Comparison of ENCODE assay signal across 8 cellular contexts in genomic region chr5:151298063-151298462, GRCh38. TPM values are rescaled to one million over a fixed set of nuclear protein-coding genes. Genes with fewer than 3 reads are reported as not detected.
DNase-seq lines count a peak whose midpoint lies in the region; ATAC-seq, FAIRE-seq and TF ChIP-seq lines count a peak whose summit lies in the region.

No MANE protein-coding gene starts in this region.

- H3K79me2 ChIP-seq in HCT116 (ENCODE audit: insufficient read depth, low read length) = no peaks in the 10 kb centered on the region

- peaks cover 4% of the 10 kb centered on the region for H3K27me3 Mint-ChIP-seq in activated CD8-positive, alpha-beta T cell treated with anti-CD3 and anti-CD28 coated beads for 36 hours

- no peaks in the 10 kb centered on the region for H3K36me3 ChIP-seq in HCT116 (ENCODE audit: control insufficient read depth in 1 of 2, insufficient read depth in 2 of 2, low read length in 2 of 2)

- RAD21 ChIA-PET in HCT116 (lab: Charles Lee; ENCODE audit: low non-redundant PET in 1 of 2, low total read pairs in 2 of 2, uncharacterized antibody in 2 of 2, unreplicated experiment in 2 of 2) = no interaction called here

- FAIRE-seq in frontal cortex (lab: Jason Lieb, UNC) = no peak

- peaks cover 0 to 9% of the 10 kb centered on the region in 2 experiments; a peak in 1 of 4 replicates for H3K4me1 ChIP-seq in HCT116 (ENCODE audit: control insufficient read depth in 1 of 2, insufficient read depth in 2 of 2, low read length in 2 of 2)

- no peaks in the 10 kb centered on the region for H3K9me3 ChIP-seq in HCT116 (ENCODE audit: control insufficient read depth in 1 of 2, insufficient read depth in 1 of 2, low read depth in 1 of 2, low read length in 2 of 2)

- H3K36me3 Mint-ChIP-seq in activated CD8-positive, alpha-beta T cell treated with anti-CD3 and anti-CD28 coated beads for 36 hours (ENCODE audit: low read depth) = no peaks in the 10 kb centered on the region

- TF ChIP-seq POLR2A in HCT116 (IDR thresholded peaks at IDR 0.05; ENCODE audit: borderline replicate concordance, extremely low read depth, insufficient read depth, insufficient read length) = no peak

- TF ChIP-seq CTCF in HCT116 (IDR thresholded peaks at IDR 0.05 in 2 of 3, conservative IDR thresholded peaks at IDR 0.05 in 1 of 3; ENCODE audit: borderline replicate concordance in 1 of 3, insufficient read depth in 1 of 3, low read depth in 2 of 3, low read length in 2 of 3) = peak; percentile 26 to 38 (median 33); a peak in 3 of 6 replicates
- no peak for TF ChIP-seq CTCF in activated CD8-positive, alpha-beta T cell treated with anti-CD3 and anti-CD28 coated beads for 36 hours (IDR thresholded peaks at IDR 0.05)

- peak; percentile 47 for TF ChIP-seq RAD21 in HCT116 (IDR thresholded peaks at IDR 0.05; ENCODE audit: low read depth)

- ATAC-seq in HCT116 = peak; percentile 91
- peak; percentile 96 for ATAC-seq in SK-N-SH treated with all-trans-retinoic acid at 6 μM for 48 hours
- ATAC-seq in HG03354 (IDR thresholded peaks at IDR 0.05; ENCODE audit: poor library complexity, severe bottlenecking, unreplicated experiment) = no peak
- ATAC-seq in activated CD8-positive, alpha-beta T cell treated with anti-CD3 and anti-CD28 coated beads for 36 hours = no peak
- no peak for ATAC-seq in GM21515 (IDR thresholded peaks at IDR 0.05; ENCODE audit: unreplicated experiment)

- H3K9me2 ChIP-seq in HCT116 (ENCODE audit: insufficient read depth) = no peaks in the 10 kb centered on the region

- H3K9ac ChIP-seq in HCT116 (ENCODE audit: low read length) = no peak overlapping the region

- no peaks in the 10 kb centered on the region for H3K9me3 Mint-ChIP-seq in activated CD8-positive, alpha-beta T cell treated with anti-CD3 and anti-CD28 coated beads for 36 hours

- no peaks in the 10 kb centered on the region for H3K4me1 Mint-ChIP-seq in activated CD8-positive, alpha-beta T cell treated with anti-CD3 and anti-CD28 coated beads for 36 hours (ENCODE audit: low read depth)

- no peaks in the 10 kb centered on the region for H4K20me1 ChIP-seq in HCT116 (ENCODE audit: insufficient read depth)

- peak overlapping the region; percentile 63 for H2AFZ ChIP-seq in HCT116 (ENCODE audit: low read depth, low read length, poor library complexity, severe bottlenecking)

- H3K27ac Mint-ChIP-seq in activated CD8-positive, alpha-beta T cell treated with anti-CD3 and anti-CD28 coated beads for 36 hours = no peak overlapping the region

- H3K4me3 ChIP-seq in HCT116 (replicated peaks in 1 of 2; ENCODE audit: low read depth in 1 of 2, low read length in 2 of 2) = no peak overlapping the region

- BruUV-seq in HCT116 (replicated peaks; lab: Mats Ljungman, UMichigan) = no TSS peak

- intact Hi-C loops in HCT116 (cut with micrococcal nuclease) = no loop called here
- intact Hi-C loops in activated CD8-positive, alpha-beta T cell treated with anti-CD3 and anti-CD28 coated beads for 36 hours (cut with micrococcal nuclease) = no loop called here

- CTCF ChIA-PET in HCT116 (lab: Charles Lee) = interaction anchor here (0.7 to 1.1 kb wide), 4 partner anchors 10 to 354 kb away, joined by 3 to 7 read pairs (median 4); no protein-coding TSS in a partner anchor
- CTCF ChIA-PET in activated CD8-positive, alpha-beta T cell treated with anti-CD3 and anti-CD28 coated beads for 36 hours (lab: Charles Lee) = interaction anchor here (1.3 kb wide), 1 partner anchor 15 kb away, joined by 3 read pairs; no protein-coding TSS in a partner anchor

- H3K4me2 ChIP-seq in HCT116 (ENCODE audit: low read length) = no peak overlapping the region

- POLR2A ChIA-PET in HCT116 (lab: Charles Lee) = no interaction called here
- POLR2A ChIA-PET in activated CD8-positive, alpha-beta T cell treated with anti-CD3 and anti-CD28 coated beads for 36 hours (lab: Charles Lee) = no interaction called here

- H3K4me3 Mint-ChIP-seq in activated CD8-positive, alpha-beta T cell treated with anti-CD3 and anti-CD28 coated beads for 36 hours = no peak overlapping the region

- H3K27me3 ChIP-seq in HCT116 (ENCODE audit: insufficient read depth, low read length) = no peaks in the 10 kb centered on the region; the same call in none of the 2 replicates

- H3K27ac ChIP-seq in HCT116 (ENCODE audit: low read depth, low read length) = no peak overlapping the region

- peak; percentile 61 for DNase-seq in D341Med (ENCODE audit: low spot score)
- peak; percentile 33 for DNase-seq in HCT116 (ENCODE audit: low read depth, low spot score)
- peak; percentile 45 for DNase-seq in hepatic stellate cell (ENCODE audit: low spot score)
- DNase-seq in activated CD8-positive, alpha-beta T cell treated with anti-CD3 and anti-CD28 coated beads for 36 hours = no peak
- DNase-seq in frontal cortex (ENCODE audit: low spot score in 2 of 2) = no peak

TF ChIP-seq in HCT116, 20 proteins besides CTCF, POLR2A, EP300 and RAD21 (continues in another document):
- TF ChIP-seq JUND (IDR thresholded peaks at IDR 0.05) (no peak), POLR2AphosphoS5 (IDR thresholded peaks at IDR 0.05; ENCODE audit: low read depth, low read length) (no peak), SIN3A (IDR thresholded peaks at IDR 0.05; ENCODE audit: low read depth) (no peak), SRF (IDR thresholded peaks at IDR 0.05; ENCODE audit: low read depth) (no peak), CEBPB (IDR thresholded peaks at IDR 0.05; ENCODE audit: low read depth) (no peak; the same call in 1 of the 2 replicates), TCF7L2 (IDR thresholded peaks at IDR 0.05; ENCODE audit: borderline replicate concordance, extremely low read depth, insufficient read depth, insufficient read length) (no peak), CBX3 (IDR thresholded peaks at IDR 0.05; ENCODE audit: low read depth) (no peak), ZNF274 (IDR thresholded peaks at IDR 0.05; ENCODE audit: low read depth, low read length) (no peak), SP1 (IDR thresholded peaks at IDR 0.05; ENCODE audit: low read depth) (no peak), YY1 (IDR thresholded peaks at IDR 0.05; ENCODE audit: extremely low read depth, insufficient replicate concordance, low read depth, low read length) (no peak), ZFX (IDR thresholded peaks at IDR 0.05) (no peak), ELF1 (IDR thresholded peaks at IDR 0.05; ENCODE audit: borderline replicate concordance, low read depth) (no peak), EGR1 (IDR thresholded peaks at IDR 0.05; ENCODE audit: low read depth) (no peak)
- TF ChIP-seq, protein P1, sequence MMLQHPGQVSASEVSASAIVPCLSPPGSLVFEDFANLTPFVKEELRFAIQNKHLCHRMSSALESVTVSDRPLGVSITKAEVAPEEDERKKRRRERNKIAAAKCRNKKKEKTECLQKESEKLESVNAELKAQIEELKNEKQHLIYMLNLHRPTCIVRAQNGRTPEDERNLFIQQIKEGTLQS (IDR thresholded peaks at IDR 0.05) = no peak

TF ChIP-seq in SK-N-SH treated with all-trans-retinoic acid at 6 μM for 48 hours, 23 proteins besides CTCF, POLR2A, EP300 and RAD21:
- no peak for TF ChIP-seq ZFP3 (CRISPR knock-in tag; IDR thresholded peaks at IDR 0.05)
- no peak for TF ChIP-seq ARNTL (CRISPR knock-in tag; IDR thresholded peaks at IDR 0.05; ENCODE audit: borderline replicate concordance, low read depth)
- no peak for TF ChIP-seq ZNF8 (CRISPR knock-in tag; IDR thresholded peaks at IDR 0.05)
- TF ChIP-seq CSDC2 (CRISPR knock-in tag; IDR thresholded peaks at IDR 0.05) = no peak
- TF ChIP-seq OSR1 (CRISPR knock-in tag; IDR thresholded peaks at IDR 0.05) = no peak
- no peak for TF ChIP-seq TCF4 (CRISPR knock-in tag; IDR thresholded peaks at IDR 0.05; ENCODE audit: borderline replicate concordance)
- no peak for TF ChIP-seq TOX (CRISPR knock-in tag; IDR thresholded peaks at IDR 0.05; ENCODE audit: borderline replicate concordance)
- no peak for TF ChIP-seq SNAI2 (CRISPR knock-in tag; IDR thresholded peaks at IDR 0.05)
- no peak for TF ChIP-seq ZFP30 (CRISPR knock-in tag; IDR thresholded peaks at IDR 0.05)
- no peak for TF ChIP-seq TSHZ2 (CRISPR knock-in tag; IDR thresholded peaks at IDR 0.05)
- no peak for TF ChIP-seq GLIS3 (CRISPR knock-in tag; IDR thresholded peaks at IDR 0.05)
- no peak for TF ChIP-seq ZC3H10 (CRISPR knock-in tag; IDR thresholded peaks at IDR 0.05)

RNA-seq across cellular contexts. Expression of gene SLC36A3, which starts 5.5 kb away (rescaled TPM):
- total RNA-seq in HCT116 (2021; ENCODE audit: unreplicated experiment) = not detected
- polyA plus RNA-seq in HCT116 (2012) = not detected in 2 replicates
- not detected for total RNA-seq in activated CD8-positive, alpha-beta T cell treated with anti-CD3 and anti-CD28 coated beads for 36 hours
- total RNA-seq in frontal cortex = not detected

RNA-seq across cellular contexts. Expression of gene GM2A, which starts 45.1 kb away (rescaled TPM):
- total RNA-seq in HCT116 (2021; ENCODE audit: unreplicated experiment) = 25.0 TPM
- 17.1 and 22.4 TPM in 2 replicates for polyA plus RNA-seq in HCT116 (2012)
- 10 to 100 TPM; 13.3 to 13.7 TPM for total RNA-seq in activated CD8-positive, alpha-beta T cell treated with anti-CD3 and anti-CD28 coated beads for 36 hours
- 7.3 TPM for total RNA-seq in frontal cortex

RNA-seq across cellular contexts. Expression of gene SLC36A2, which starts 49.3 kb away (rescaled TPM):
- total RNA-seq in HCT116 (2021; ENCODE audit: unreplicated experiment) = not detected
- polyA plus RNA-seq in HCT116 (2012) = 0.01 TPM in 1 of 2 replicates, not detected in the other
- total RNA-seq in activated CD8-positive, alpha-beta T cell treated with anti-CD3 and anti-CD28 coated beads for 36 hours = not detected
- total RNA-seq in frontal cortex = not detected

Comparison
In these comparisons a context has a peak if more than half of its experiments do, and no peak if none do; other contexts are left out.
1. DNase-seq: peak in D341Med (single experiment), HCT116 (single experiment) and hepatic stellate cell (single experiment); none in activated CD8-positive, alpha-beta T cell treated with anti-CD3 and anti-CD28 coated beads for 36 hours (single experiment) and frontal cortex (0 of 2).
2. ATAC-seq: peak in HCT116 (single experiment) and SK-N-SH treated with all-trans-retinoic acid at 6 μM for 48 hours (single experiment); none in HG03354 (single experiment), activated CD8-positive, alpha-beta T cell treated with anti-CD3 and anti-CD28 coated beads for 36 hours (single experiment) and GM21515 (single experiment).